Comparison of ENCODE assay signal across 1 cellular context in genomic region chr10:69353981-69354635, GRCh38.
TF ChIP-seq lines count a peak whose summit lies in the region.

No MANE protein-coding gene starts in this region.

TF ChIP-seq in IMR-90, 13 proteins besides CTCF, POLR2A, EP300 and RAD21 (continued from another document):
- TF ChIP-seq, protein P1, sequence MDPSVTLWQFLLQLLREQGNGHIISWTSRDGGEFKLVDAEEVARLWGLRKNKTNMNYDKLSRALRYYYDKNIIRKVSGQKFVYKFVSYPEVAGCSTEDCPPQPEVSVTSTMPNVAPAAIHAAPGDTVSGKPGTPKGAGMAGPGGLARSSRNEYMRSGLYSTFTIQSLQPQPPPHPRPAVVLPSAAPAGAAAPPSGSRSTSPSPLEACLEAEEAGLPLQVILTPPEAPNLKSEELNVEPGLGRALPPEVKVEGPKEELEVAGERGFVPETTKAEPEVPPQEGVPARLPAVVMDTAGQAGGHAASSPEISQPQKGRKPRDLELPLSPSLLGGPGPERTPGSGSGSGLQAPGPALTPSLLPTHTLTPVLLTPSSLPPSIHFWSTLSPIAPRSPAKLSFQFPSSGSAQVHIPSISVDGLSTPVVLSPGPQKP (IDR thresholded peaks at IDR 0.05; ENCODE audit: borderline replicate concordance, low read depth, low read length): no peak
- TF ChIP-seq MAZ (IDR thresholded peaks at IDR 0.05; ENCODE audit: borderline replicate concordance, low read depth, low read length): no peak
- no peak for TF ChIP-seq USF2 (IDR thresholded peaks at IDR 0.05; ENCODE audit: low read depth, low read length)
- no peak for TF ChIP-seq MAFK (IDR thresholded peaks at IDR 0.05; ENCODE audit: low read depth, low read length)
- TF ChIP-seq CHD1 (IDR thresholded peaks at IDR 0.05; ENCODE audit: low read depth, low read length): no peak
- no peak for TF ChIP-seq RFX5 (IDR thresholded peaks at IDR 0.05; ENCODE audit: low read depth, low read length)
- TF ChIP-seq MXI1 (IDR thresholded peaks at IDR 0.05; ENCODE audit: borderline replicate concordance, low read depth, low read length): no peak
- TF ChIP-seq CEBPB (IDR thresholded peaks at IDR 0.05; ENCODE audit: low read depth, low read length): no peak
- TF ChIP-seq RCOR1 (IDR thresholded peaks at IDR 0.05; ENCODE audit: insufficient replicate concordance, low read length): no peak
- TF ChIP-seq FOS (IDR thresholded peaks at IDR 0.05; ENCODE audit: low read depth, low read length): no peak
- TF ChIP-seq NFE2L2 (IDR thresholded peaks at IDR 0.05; ENCODE audit: low read depth, low read length): no peak
- no peak for TF ChIP-seq BHLHE40 (IDR thresholded peaks at IDR 0.05; ENCODE audit: low read depth, low read length)
